In the genomic region with DNA sequence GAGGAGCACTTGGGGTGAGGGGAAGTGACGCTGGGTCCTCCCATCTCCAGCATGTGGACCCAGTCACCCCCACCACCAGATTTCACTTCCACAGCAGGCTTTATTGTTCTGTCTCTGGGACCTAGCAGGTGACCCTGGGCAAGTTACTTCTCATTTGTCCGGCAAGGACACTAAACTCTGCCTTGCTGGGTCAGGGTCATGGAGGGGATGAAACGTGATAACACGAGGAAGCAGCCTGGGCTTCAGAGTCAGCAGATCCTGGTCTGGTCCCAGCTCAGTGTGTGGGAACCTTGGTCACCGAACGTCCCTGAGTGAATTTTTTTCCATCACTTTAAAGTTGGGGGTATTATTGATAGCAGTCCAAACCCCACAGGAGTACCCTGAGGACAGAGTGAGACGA, we compare ENCODE assay signal across 11 cellular contexts. TPM values are rescaled to one million over a fixed set of nuclear protein-coding genes. Genes with fewer than 3 reads are reported as not detected.
DNase-seq lines count a peak whose midpoint lies in the region; ATAC-seq, FAIRE-seq and TF ChIP-seq lines count a peak whose summit lies in the region.
"Had no signal": no experiment of that assay in that cellular context is flagged by ENCODE, and none has a peak within 500 bp of the region (broad histone marks: within the 10 kb centered on the region; RNA-seq: fewer than 3 reads in every experiment).

No MANE protein-coding gene starts in this region.

- CTCF ChIA-PET in CD8-positive, alpha-beta T cell (lab: Charles Lee) = interaction anchor here (1.5 kb wide), 1 partner anchor 187 kb away, joined by 7 read pairs; no protein-coding TSS in a partner anchor

- peaks cover 30% of the 10 kb centered on the region for H3K36me3 ChIP-seq in CD8-positive, alpha-beta T cell (ENCODE audit: insufficient read depth, low read length)
- peaks cover 69% of the 10 kb centered on the region for H3K36me3 ChIP-seq in OCI-LY1 (ENCODE audit: insufficient read depth, low read length)
- H3K36me3 ChIP-seq in endodermal cell (ENCODE audit: control insufficient read depth, insufficient read depth, low read length) = peaks cover 62% of the 10 kb centered on the region

- H3K27ac Mint-ChIP-seq in CD8-positive, alpha-beta T cell = peak overlapping the region; percentile 71
- H3K27ac Mint-ChIP-seq in endodermal cell (peak overlapping the region; percentile 98), osteocyte (ENCODE audit: unreplicated experiment) (peak overlapping the region; percentile 36)

- no peaks in the 10 kb centered on the region for H3K27me3 ChIP-seq in CD8-positive, alpha-beta T cell (ENCODE audit: insufficient read depth, low read length)
- H3K27me3 ChIP-seq in OCI-LY1 (ENCODE audit: insufficient read depth, low read length) (no peaks in the 10 kb centered on the region), endodermal cell (ENCODE audit: control insufficient read depth, insufficient read depth, low read length, poor library complexity, severe bottlenecking) (no peaks in the 10 kb centered on the region)

- H3K27me3 Mint-ChIP-seq in CD8-positive, alpha-beta T cell (ENCODE audit: low read depth) = no peaks in the 10 kb centered on the region
- H3K27me3 Mint-ChIP-seq in endodermal cell (ENCODE audit: insufficient read depth) = peaks cover 9% of the 10 kb centered on the region
- H3K27me3 Mint-ChIP-seq in osteocyte (ENCODE audit: unreplicated experiment) = no peaks in the 10 kb centered on the region

- 73% methylated on average over 6 of the region's 7 CpGs; no CpG with 5 or more reads in 1 of the 2 experiments for WGBS in endodermal cell (ENCODE audit: insufficient coverage in 1 of 2, insufficient read length in 1 of 2), 2 experiments

- H3K4me3 Mint-ChIP-seq in CD8-positive, alpha-beta T cell = no peak overlapping the region
- H3K4me3 Mint-ChIP-seq in endodermal cell = peak overlapping the region; percentile 97
- peak overlapping the region; percentile 54 for H3K4me3 Mint-ChIP-seq in osteocyte (ENCODE audit: unreplicated experiment)

- H3K9me2 ChIP-seq in OCI-LY1 (ENCODE audit: low read depth, low read length) = no peaks in the 10 kb centered on the region

- ATAC-seq in CD8-positive, alpha-beta T cell = no peak
- ATAC-seq: sciatic nerve had no signal

- FAIRE-seq in GM19239 (lab: Jason Lieb, UNC) = no peak

- H2AFZ ChIP-seq in OCI-LY1 (ENCODE audit: low read length) = no peak overlapping the region

- peaks cover 38% of the 10 kb centered on the region for H3K4me1 ChIP-seq in CD8-positive, alpha-beta T cell (ENCODE audit: insufficient read depth, low read length)
- H3K4me1 ChIP-seq in OCI-LY1 (ENCODE audit: insufficient read depth, low read length, severe bottlenecking) (peaks cover 33% of the 10 kb centered on the region), endodermal cell (ENCODE audit: control insufficient read depth, insufficient read depth, low read length) (peaks cover 8% of the 10 kb centered on the region)

- no peaks in the 10 kb centered on the region for H3K9me3 ChIP-seq in CD8-positive, alpha-beta T cell (ENCODE audit: low read length)
- H3K9me3 ChIP-seq in OCI-LY1 (ENCODE audit: low read length) (no peaks in the 10 kb centered on the region), endodermal cell (ENCODE audit: control insufficient read depth, low read length) (no peaks in the 10 kb centered on the region)

- no peaks in the 10 kb centered on the region for H4K20me1 ChIP-seq in OCI-LY1 (ENCODE audit: insufficient read depth, low read length)

- H3K4me1 Mint-ChIP-seq in CD8-positive, alpha-beta T cell (ENCODE audit: low read depth) = peaks cover 44% of the 10 kb centered on the region
- H3K4me1 Mint-ChIP-seq in endodermal cell (peaks cover 54% of the 10 kb centered on the region), osteocyte (ENCODE audit: unreplicated experiment) (peaks cover 59% of the 10 kb centered on the region)

- H3K79me2 ChIP-seq in OCI-LY1 (ENCODE audit: insufficient read depth, low read length) = peaks cover 38% of the 10 kb centered on the region

- no peak for TF ChIP-seq CTCF in CD8-positive, alpha-beta T cell (IDR thresholded peaks at IDR 0.05)
- TF ChIP-seq CTCF in OCI-LY1 (IDR thresholded peaks at IDR 0.05; ENCODE audit: low read length) (no peak), endodermal cell (conservative IDR thresholded peaks at IDR 0.05) (no peak), osteocyte (IDR thresholded peaks at IDR 0.05) (no peak)

- intact Hi-C loops in CD8-positive, alpha-beta T cell (cut with DNase I, micrococcal nuclease) = loop anchor here in 1 of 2 experiments (10.0 kb wide), 1 partner anchor 637 kb away; a partner anchor contains a TSS

- H3F3A ChIP-seq in OCI-LY1 (ENCODE audit: insufficient read depth, low read length) = no peaks in the 10 kb centered on the region

- H3K4me3 ChIP-seq in CD8-positive, alpha-beta T cell (ENCODE audit: low read depth, low read length) = no peak overlapping the region
- H3K4me3 ChIP-seq in OCI-LY1 (ENCODE audit: low read depth, low read length, poor library complexity, severe bottlenecking) = no peak overlapping the region
- peak overlapping the region; percentile 96 for H3K4me3 ChIP-seq in endodermal cell (ENCODE audit: low read length)

- 0 out of 2 replicates have a peak overlapping the region, but pooled peaks have one; percentile 11 for H3K4me2 ChIP-seq in OCI-LY1 (ENCODE audit: low read length)

- H3K27ac ChIP-seq in CD8-positive, alpha-beta T cell (ENCODE audit: low read depth, low read length) = no peak overlapping the region
- H3K27ac ChIP-seq in OCI-LY1 (ENCODE audit: low read depth, low read length, poor library complexity, severe bottlenecking) (no peak overlapping the region), endodermal cell (ENCODE audit: low read depth, low read length) (no peak overlapping the region)

- POLR2A ChIA-PET in CD8-positive, alpha-beta T cell (lab: Charles Lee) = no interaction called here

- no peak for DNase-seq in CD8-positive, alpha-beta T cell
- no peak for DNase-seq in endodermal cell
- no peak for DNase-seq in osteocyte (ENCODE audit: extremely low spot score, unreplicated experiment)
- DNase-seq in NCI-H69 (lab: John Stamatoyannopoulos, UW) = no peak
- no peak for DNase-seq in GM19239 (ENCODE audit: insufficient read length, low spot score)
- DNase-seq in SKM-1 (lab: John Stamatoyannopoulos, UW; ENCODE audit: unreplicated experiment) = no peak
- DNase-seq: head of caudate nucleus, NCI-H2081 treated with DMSO at 0.1 percent for 48 hours, RPMI8226 had no signal

- H3K9me3 Mint-ChIP-seq in CD8-positive, alpha-beta T cell = no peaks in the 10 kb centered on the region
- H3K9me3 Mint-ChIP-seq in endodermal cell = no peaks in the 10 kb centered on the region
- no peaks in the 10 kb centered on the region for H3K9me3 Mint-ChIP-seq in osteocyte (ENCODE audit: unreplicated experiment)

- H3K9ac ChIP-seq in OCI-LY1 (ENCODE audit: low read length) (no peak overlapping the region), endodermal cell (ENCODE audit: extremely low read depth, low read length, poor library complexity, severe bottlenecking) (peak overlapping the region; percentile 53)

- peaks cover 58% of the 10 kb centered on the region for H3K36me3 Mint-ChIP-seq in CD8-positive, alpha-beta T cell
- H3K36me3 Mint-ChIP-seq in endodermal cell (ENCODE audit: low read depth) (peaks cover 76% of the 10 kb centered on the region), osteocyte (ENCODE audit: unreplicated experiment) (peaks cover 46% of the 10 kb centered on the region)

RNA-seq across cellular contexts. Expression of a gene that starts 3.9 kb away (rescaled TPM):
- total RNA-seq in CD8-positive, alpha-beta T cell = 10 to 100 TPM; 63.8 to 64.7 TPM
- total RNA-seq in endodermal cell = 100 to 1,000 TPM; 233 to 448 TPM
- 280 TPM for polyA plus RNA-seq in endodermal cell (2013, experiment 1 of 2)
- polyA plus RNA-seq in endodermal cell (2013, experiment 2 of 2) = 253 TPM
- 347 and 350 TPM in 2 replicates for total RNA-seq in osteocyte

RNA-seq across cellular contexts. Expression of a gene that starts 21.0 kb away (rescaled TPM):
- 100 to 1,000 TPM; 157 to 161 TPM for total RNA-seq in CD8-positive, alpha-beta T cell
- total RNA-seq in endodermal cell = 100 to 1,000 TPM; 167 to 245 TPM
- polyA plus RNA-seq in endodermal cell (2013, experiment 1 of 2) = 166 TPM
- polyA plus RNA-seq in endodermal cell (2013, experiment 2 of 2) = 145 TPM
- total RNA-seq in osteocyte = 174 and 177 TPM in 2 replicates

RNA-seq across cellular contexts. Expression of a gene that starts 35.3 kb away (rescaled TPM):
- 100 to 1,000 TPM; 147 to 161 TPM for total RNA-seq in CD8-positive, alpha-beta T cell
- 100 to 1,000 TPM; 113 to 214 TPM for total RNA-seq in endodermal cell
- 126 TPM for polyA plus RNA-seq in endodermal cell (2013, experiment 1 of 2)
- polyA plus RNA-seq in endodermal cell (2013, experiment 2 of 2) = 106 TPM
- 194 and 203 TPM in 2 replicates for total RNA-seq in osteocyte

RNA-seq across cellular contexts. Expression of a gene that starts 52.5 kb away (rescaled TPM):
- total RNA-seq in CD8-positive, alpha-beta T cell = 10 to 100 TPM; 31.9 to 32.0 TPM
- total RNA-seq in endodermal cell (10 to 100 TPM; 48.3 to 50.6 TPM), osteocyte (36.9 and 37.6 TPM in 2 replicates)
- polyA plus RNA-seq in endodermal cell (2013, experiment 1 of 2) = 64.6 TPM
- 58.3 TPM for polyA plus RNA-seq in endodermal cell (2013, experiment 2 of 2)

RNA-seq across cellular contexts. Expression of a gene that starts 53.0 kb away (rescaled TPM):
- total RNA-seq in CD8-positive, alpha-beta T cell = 10 to 100 TPM; 50.5 to 51.4 TPM
- total RNA-seq in endodermal cell = 100 to 1,000 TPM in 1 of 2 donors, 10 to 100 TPM in 1; 86.1 to 108 TPM
- polyA plus RNA-seq in endodermal cell (2013, experiment 1 of 2) = 112 TPM
- 102 TPM for polyA plus RNA-seq in endodermal cell (2013, experiment 2 of 2)
- total RNA-seq in osteocyte = 79.8 and 83.6 TPM in 2 replicates

Comparison
In these comparisons a context has a peak if more than half of its experiments do, and no peak if none do; other contexts are left out.
1. H3K27ac Mint-ChIP-seq: peak in every context shown above with its lines; median percentile 98 in endodermal cell; 71 in CD8-positive, alpha-beta T cell; 36 in osteocyte.